34 cellular contexts compared by ENCODE assay signal in genomic region chr1:43140583-43140982, GRCh38. TPM values are rescaled to one million over a fixed set of nuclear protein-coding genes. Genes with fewer than 3 reads are reported as not detected.
A peak's percentile ranks its signal among the peaks of the same experiment; 100 is the strongest.
DNase-seq lines count a peak whose midpoint lies in the region; ATAC-seq, FAIRE-seq and TF ChIP-seq lines count a peak whose summit lies in the region.
"Had no signal": no experiment of that assay in that cellular context is flagged by ENCODE, and none has a peak within 500 bp of the region (broad histone marks: within the 10 kb centered on the region; RNA-seq: fewer than 3 reads in every experiment).

No MANE protein-coding gene starts in this region.

- peaks cover 27% of the 10 kb centered on the region for H3K27me3 Mint-ChIP-seq in activated naive CD8-positive, alpha-beta T cell treated with anti-CD3 and anti-CD28 coated beads, Interleukin-2, amount 10 ng/mL, durations not matched to agents 7 days and 5 days
- H3K27me3 Mint-ChIP-seq in activated naive CD8-positive, alpha-beta T cell treated with anti-CD3 and anti-CD28 coated beads for 36 hours = peaks cover 35% of the 10 kb centered on the region

- DNase-seq in activated naive CD8-positive, alpha-beta T cell treated with anti-CD3 and anti-CD28 coated beads, Interleukin-2, amount 10 ng/mL, durations not matched to agents 7 days and 5 days = no peak
- no peak for DNase-seq in activated naive CD8-positive, alpha-beta T cell treated with anti-CD3 and anti-CD28 coated beads for 36 hours
- DNase-seq in GM12878 (ENCODE audit: low read depth, low spot score) (no peak), K562 (ENCODE audit: extremely low read depth in 1 of 4, low spot score in 3 of 4) (no peak), DMS153 treated with DMSO at 0.1 percent for 48 hours (lab: John Stamatoyannopoulos, UW; ENCODE audit: unreplicated experiment) (no peak)
- DNase-seq: 8988T; ACHN; AML-193; BE2C; C1 segment of cervical spinal cord; Caco-2; Calu3; CD4-positive, alpha-beta memory T cell; CD4-positive, alpha-beta T cell; CD4-positive, CD25-positive, alpha-beta regulatory T cell; CD8-positive, alpha-beta memory T cell; CD8-positive, alpha-beta T cell; COR-L47; DMS 273 treated with DMSO at 0.1 percent for 48 hours; DMS153; DMS53; DMS79; DMS79 treated with DMSO at 0.1 percent for 48 hours; DND-41; EL had no signal

- TF ChIP-seq EP300 in GM12878 (IDR thresholded peaks at IDR 0.05; ENCODE audit: borderline replicate concordance in 1 of 2, control insufficient read depth in 1 of 2, low read depth in 2 of 2, low read length in 2 of 2) = no peak
- TF ChIP-seq EP300 in K562 (IDR thresholded peaks at IDR 0.05; ENCODE audit: low read length) = no peak

- peaks cover 0 to 3% of the 10 kb centered on the region in 2 experiments; a peak in 1 of 4 replicates for H3K27me3 ChIP-seq in GM12878 (replicated peaks in 1 of 2; ENCODE audit: control insufficient read depth in 2 of 2, insufficient read depth in 2 of 2, low read length in 1 of 2)
- H3K27me3 ChIP-seq in K562 (ENCODE audit: control insufficient read depth in 2 of 2, insufficient read depth in 2 of 2, low read length in 2 of 2) = peaks cover 12 to 19% of the 10 kb centered on the region in 2 experiments
- H3K27me3 ChIP-seq: BE2C; BLaER1; BLaER1 treated with 17β-estradiol and CSF1 and Interleukin-3, amounts not matched to agents 10 nM and 100 nM had no signal

- CTCF ChIA-PET in GM12878 (lab: Yijun Ruan, JAX) = no interaction called here
- CTCF ChIA-PET in K562 (lab: Yijun Ruan, JAX; ENCODE audit: low intra/inter-chr PET ratio) = no interaction called here

- POLR2A ChIA-PET in activated naive CD8-positive, alpha-beta T cell treated with anti-CD3 and anti-CD28 coated beads, Interleukin-2, amount 10 ng/mL, durations not matched to agents 7 days and 5 days (lab: Charles Lee) = no interaction called here
- POLR2A ChIA-PET in GM12878 (lab: Charles Lee) (no interaction called here), K562 (lab: Yijun Ruan, JAX) (no interaction called here)

- no peaks in the 10 kb centered on the region for H4K20me1 ChIP-seq in GM12878 (ENCODE audit: control insufficient read depth, insufficient read depth)
- no peaks in the 10 kb centered on the region for H4K20me1 ChIP-seq in K562 (replicated peaks; ENCODE audit: control insufficient read depth, insufficient read depth, low read length)
- H4K20me1 ChIP-seq: BLaER1; BLaER1 treated with 17β-estradiol and CSF1 and Interleukin-3, amounts not matched to agents 10 nM and 100 nM had no signal

- SMC1A ChIA-PET in GM12878 (lab: Charles Lee; ENCODE audit: uncharacterized antibody, unreplicated experiment) = no interaction called here

- no peaks in the 10 kb centered on the region for H3K4me1 Mint-ChIP-seq in activated naive CD8-positive, alpha-beta T cell treated with anti-CD3 and anti-CD28 coated beads, Interleukin-2, amount 10 ng/mL, durations not matched to agents 7 days and 5 days
- H3K4me1 Mint-ChIP-seq in activated naive CD8-positive, alpha-beta T cell treated with anti-CD3 and anti-CD28 coated beads for 36 hours = no peaks in the 10 kb centered on the region
- H3K4me1 Mint-ChIP-seq: B cell; CD4-positive, alpha-beta memory T cell; CD4-positive, CD25-positive, alpha-beta regulatory T cell; CD8-positive, alpha-beta memory T cell had no signal

- H3K36me3 ChIP-seq in GM12878 (ENCODE audit: control insufficient read depth in 2 of 2, insufficient read depth in 2 of 2, low read length in 1 of 2) (no peaks in the 10 kb centered on the region), K562 (ENCODE audit: control insufficient read depth, insufficient read depth, low read length) (no peaks in the 10 kb centered on the region)
- H3K36me3 ChIP-seq: BE2C; BLaER1; BLaER1 treated with 17β-estradiol and CSF1 and Interleukin-3, amounts not matched to agents 10 nM and 100 nM had no signal

- TF ChIP-seq RAD21 in GM12878 (IDR thresholded peaks at IDR 0.05; ENCODE audit: insufficient read depth, low read depth, low read length) (no peak), K562 (CRISPR knock-in tag; conservative IDR thresholded peaks at IDR 0.05 in 1 of 2, IDR thresholded peaks at IDR 0.05 in 1 of 2) (no peak)

- H3K9ac ChIP-seq in GM12878 (ENCODE audit: control insufficient read depth, insufficient read depth, low read length) = no peak overlapping the region
- H3K9ac ChIP-seq in K562 (ENCODE audit: insufficient read depth in 1 of 2, low read depth in 2 of 2, low read length in 2 of 2) = no peak overlapping the region
- H3K9ac ChIP-seq: BLaER1; BLaER1 treated with 17β-estradiol and CSF1 and Interleukin-3, amounts not matched to agents 10 nM and 100 nM had no signal

- H3K36me3 Mint-ChIP-seq in activated naive CD8-positive, alpha-beta T cell treated with anti-CD3 and anti-CD28 coated beads, Interleukin-2, amount 10 ng/mL, durations not matched to agents 7 days and 5 days = no peaks in the 10 kb centered on the region
- H3K36me3 Mint-ChIP-seq in activated naive CD8-positive, alpha-beta T cell treated with anti-CD3 and anti-CD28 coated beads for 36 hours = no peaks in the 10 kb centered on the region
- H3K36me3 Mint-ChIP-seq: CD14-positive monocyte; CD4-positive, alpha-beta memory T cell; CD4-positive, CD25-positive, alpha-beta regulatory T cell; CD8-positive, alpha-beta T cell had no signal

- H3K27ac Mint-ChIP-seq in activated naive CD8-positive, alpha-beta T cell treated with anti-CD3 and anti-CD28 coated beads, Interleukin-2, amount 10 ng/mL, durations not matched to agents 7 days and 5 days = peak overlapping the region; percentile 46
- no peak overlapping the region for H3K27ac Mint-ChIP-seq in activated naive CD8-positive, alpha-beta T cell treated with anti-CD3 and anti-CD28 coated beads for 36 hours
- H3K27ac Mint-ChIP-seq: B cell; CD14-positive monocyte; CD4-positive, alpha-beta memory T cell; CD4-positive, alpha-beta T cell; CD8-positive, alpha-beta memory T cell; CD8-positive, alpha-beta T cell had no signal

- no peak overlapping the region for H3K4me2 ChIP-seq in GM12878 (ENCODE audit: control insufficient read depth, insufficient read depth)
- no peak overlapping the region for H3K4me2 ChIP-seq in K562 (ENCODE audit: insufficient read depth, low read length)
- H3K4me2 ChIP-seq: A549; BLaER1; BLaER1 treated with 17β-estradiol and CSF1 and Interleukin-3, amounts not matched to agents 10 nM and 100 nM had no signal

- in situ Hi-C loops in GM12878 (cut with MboI) (no loop called here), K562 (cut with MboI) (no loop called here)

- no peak overlapping the region for H2AFZ ChIP-seq in GM12878 (ENCODE audit: control insufficient read depth, low read depth, low read length)
- H2AFZ ChIP-seq in K562 (ENCODE audit: low read depth, low read length) = no peak overlapping the region

- H3K9me1 ChIP-seq in K562 (ENCODE audit: control insufficient read depth, insufficient read depth, low read length) = no peaks in the 10 kb centered on the region

- 68% methylated on average over 4 of the region's 4 CpGs for WGBS in GM12878 (ENCODE audit: insufficient coverage, insufficient replicate concordance, low lambda C conversion rate, missing lambda C conversion rate)
- WGBS in K562 (ENCODE audit: insufficient coverage, low coverage, missing lambda C conversion rate) = 17% methylated on average over 4 of the region's 4 CpGs

- no TSS peak for BruUV-seq in GM12878 (replicated peaks; lab: Mats Ljungman, UMichigan)
- no TSS peak for BruUV-seq in K562 (replicated peaks; lab: Mats Ljungman, UMichigan)

- no peak overlapping the region for H3K4me3 ChIP-seq in GM12878
- no peak overlapping the region for H3K4me3 ChIP-seq in K562
- H3K4me3 ChIP-seq: A549; BLaER1; BLaER1 treated with 17β-estradiol and CSF1 and Interleukin-3, amounts not matched to agents 10 nM and 100 nM had no signal

- peaks cover 4% of the 10 kb centered on the region for H3K9me3 Mint-ChIP-seq in activated naive CD8-positive, alpha-beta T cell treated with anti-CD3 and anti-CD28 coated beads, Interleukin-2, amount 10 ng/mL, durations not matched to agents 7 days and 5 days
- peaks cover 1% of the 10 kb centered on the region for H3K9me3 Mint-ChIP-seq in activated naive CD8-positive, alpha-beta T cell treated with anti-CD3 and anti-CD28 coated beads for 36 hours
- H3K9me3 Mint-ChIP-seq: CD4-positive, alpha-beta T cell had no signal

- H3K27ac ChIP-seq in GM12878 (ENCODE audit: control insufficient read depth, insufficient read depth) (no peak overlapping the region), K562 (ENCODE audit: extremely low read depth, low read depth, low read length) (no peak overlapping the region)
- H3K27ac ChIP-seq: 22Rv1; A549; BLaER1; BLaER1 treated with 17β-estradiol and CSF1 and Interleukin-3, amounts not matched to agents 10 nM and 100 nM; C4-2B had no signal

- no peaks in the 10 kb centered on the region for H3K79me2 ChIP-seq in GM12878 (ENCODE audit: control insufficient read depth, insufficient read depth, low read length)
- H3K79me2 ChIP-seq in K562 (ENCODE audit: control insufficient read depth, insufficient read depth, low read length) = no peaks in the 10 kb centered on the region

- FAIRE-seq in GM12878 (lab: Jason Lieb, UNC) (no peak), K562 (lab: Jason Lieb, UNC) (no peak)
- FAIRE-seq: A549, D721Med had no signal

- ATAC-seq in activated naive CD8-positive, alpha-beta T cell treated with anti-CD3 and anti-CD28 coated beads, Interleukin-2, amount 10 ng/mL, durations not matched to agents 7 days and 5 days (ENCODE audit: low read depth) = no peak
- ATAC-seq in GM12878 (no peak), K562 (no peak), GM21367 (IDR thresholded peaks at IDR 0.05; ENCODE audit: unreplicated experiment) (no peak)
- ATAC-seq: A549; CD8-positive, alpha-beta T cell had no signal

- H3K4me3 Mint-ChIP-seq in activated naive CD8-positive, alpha-beta T cell treated with anti-CD3 and anti-CD28 coated beads, Interleukin-2, amount 10 ng/mL, durations not matched to agents 7 days and 5 days = no peak overlapping the region
- no peak overlapping the region for H3K4me3 Mint-ChIP-seq in activated naive CD8-positive, alpha-beta T cell treated with anti-CD3 and anti-CD28 coated beads for 36 hours
- H3K4me3 Mint-ChIP-seq: B cell; CD14-positive monocyte; CD4-positive, alpha-beta memory T cell; CD4-positive, alpha-beta T cell; CD4-positive, CD25-positive, alpha-beta regulatory T cell; CD8-positive, alpha-beta memory T cell; CD8-positive, alpha-beta T cell had no signal

- RAD21 ChIA-PET in GM12878 (lab: Charles Lee; ENCODE audit: unreplicated experiment) = no interaction called here

- no peak for TF ChIP-seq CTCF in GM12878 (IDR thresholded peaks at IDR 0.05 in 2 of 3, conservative IDR thresholded peaks at IDR 0.05 in 1 of 3; ENCODE audit: control insufficient read depth in 2 of 3, extremely low read depth in 1 of 3, insufficient read depth in 1 of 3, low read depth in 3 of 3, low read length in 3 of 3)
- TF ChIP-seq CTCF in K562 (IDR thresholded peaks at IDR 0.05 in 2 of 3, conservative IDR thresholded peaks at IDR 0.05 in 1 of 3; ENCODE audit: insufficient read depth in 2 of 3, low read depth in 1 of 3, low read length in 3 of 3) = no peak

- no peaks in the 10 kb centered on the region for H3K4me1 ChIP-seq in GM12878 (ENCODE audit: control insufficient read depth, insufficient read depth, low read length)
- H3K4me1 ChIP-seq in K562 (replicated peaks in 1 of 2; ENCODE audit: control insufficient read depth in 2 of 2, insufficient read depth in 2 of 2, low read length in 2 of 2) = no peaks in the 10 kb centered on the region; a peak in 1 of 5 replicates
- H3K4me1 ChIP-seq: BE2C, BLaER1, Caco-2 had no signal

- intact Hi-C loops in GM12878 (cut with micrococcal nuclease; ENCODE audit: unreplicated experiment) (no loop called here), K562 (cut with micrococcal nuclease) (no loop called here)

- H3K9me3 ChIP-seq in GM12878 (replicated peaks; ENCODE audit: control insufficient read depth, insufficient read depth, low read length) (no peaks in the 10 kb centered on the region), K562 (replicated peaks; ENCODE audit: control insufficient read depth, insufficient read depth, low read depth, low read length) (no peaks in the 10 kb centered on the region)
- H3K9me3 ChIP-seq: A549, BE2C, BLaER1, Caco-2 had no signal

- no peak for TF ChIP-seq POLR2A in GM12878 (IDR thresholded peaks at IDR 0.05; ENCODE audit: low read depth, low read length)
- TF ChIP-seq POLR2A in K562 (conservative IDR thresholded peaks at IDR 0.05) = no peak

RNA-seq across cellular contexts. Expression of gene EBNA1BP2, which starts 31.5 kb away (rescaled TPM):
- total RNA-seq in activated naive CD8-positive, alpha-beta T cell treated with anti-CD3 and anti-CD28 coated beads, Interleukin-2, amount 10 ng/mL, durations not matched to agents 7 days and 5 days = 10 to 100 TPM; 34.5 to 40.0 TPM
- 100 to 1,000 TPM; 164 to 167 TPM for total RNA-seq in activated naive CD8-positive, alpha-beta T cell treated with anti-CD3 and anti-CD28 coated beads for 36 hours
- total RNA-seq in GM12878 (2013; cell fraction: nucleolus; rRNA removed) = 40.5 and 43.0 TPM in 2 replicates
- 132 and 135 TPM in 2 replicates for total RNA-seq in GM12878 (2014; rRNA removed)
- total RNA-seq in GM12878 (2014; rRNA removed; fragmentation: Illumina TruSeq; extraction: Trizol) = 142 and 156 TPM in 2 replicates
- 97.7 and 104 TPM in 2 replicates for total RNA-seq in GM12878 (2021)
- 34.1 TPM for polyA plus RNA-seq in GM12878 (2011; ENCODE audit: low read depth)
- 66.8 and 71.9 TPM in 2 replicates for polyA plus RNA-seq in GM12878 (2011; rRNA removed)
- polyA plus RNA-seq in GM12878 (2011; cell fraction: cytosol; rRNA removed) = 55.4 and 75.2 TPM in 2 replicates
- 57.8 and 73.0 TPM in 2 replicates for polyA plus RNA-seq in GM12878 (2011; cell fraction: nucleus; rRNA removed)
- polyA plus RNA-seq in GM12878 (2012) = 53.1 and 61.6 TPM in 2 replicates
- 171 and 173 TPM in 2 replicates for polyA plus RNA-seq in GM12878 (2014; fragmentation: Illumina TruSeq; extraction: Trizol)
- polyA plus RNA-seq in GM12878 (2014; fragmentation: Nextera tagmentation; extraction: Ambion mirVana) = 100 to 1,000 TPM in 1 of 2 experiments, 10 to 100 TPM in 1; 57.5 to 114 TPM
- 121 and 131 TPM in 2 replicates for polyA plus RNA-seq in GM12878 (2014; rRNA removed)
- 100 to 1,000 TPM; 275 TPM for polyA plus RNA-seq in GM12878 (2016; fragmentation: Nextera tagmentation; extraction: Ambion mirVana)
- 31.5 and 37.5 TPM in 2 replicates for polyA minus RNA-seq in GM12878 (2011; rRNA and poly(A)+ RNA removed)
- polyA minus RNA-seq in GM12878 (2011; cell fraction: cytosol; rRNA and poly(A)+ RNA removed) = 15.0 and 15.9 TPM in 2 replicates
- polyA minus RNA-seq in GM12878 (2011; cell fraction: nucleus; rRNA and poly(A)+ RNA removed) = 33.1 and 54.8 TPM in 2 replicates
- 94.0 and 95.1 TPM in 2 replicates for total RNA-seq in K562 (2011; cell fraction: chromatin; rRNA removed; ENCODE audit: low replicate concordance)
- 64.3 and 68.4 TPM in 2 replicates for total RNA-seq in K562 (2011; cell fraction: nucleolus; rRNA removed)
- total RNA-seq in K562 (2011; cell fraction: nucleoplasm; rRNA removed) = 71.1 and 80.7 TPM in 2 replicates
- total RNA-seq in K562 (2014; rRNA removed) = 300 and 314 TPM in 2 replicates
- 251 and 264 TPM in 2 replicates for total RNA-seq in K562 (2014; rRNA removed; fragmentation: Illumina TruSeq; extraction: Trizol)
- total RNA-seq in K562 (2015; rRNA removed; fragmentation: Illumina TruSeq; extraction: Trizol) = 262 and 268 TPM in 2 replicates
- 175 and 182 TPM in 2 replicates for total RNA-seq in K562 (2021)
- 74.8 and 102 TPM in 2 replicates for polyA plus RNA-seq in K562 (2011; rRNA removed)
- polyA plus RNA-seq in K562 (2011; cell fraction: cytosol; rRNA removed) = 60.0 and 76.6 TPM in 2 replicates
- 76.3 and 82.2 TPM in 2 replicates for polyA plus RNA-seq in K562 (2011; cell fraction: nucleus; rRNA removed)
- 90.3 and 177 TPM in 2 replicates for polyA plus RNA-seq in K562 (2012)
- 283 and 349 TPM in 2 replicates for polyA plus RNA-seq in K562 (2014; fragmentation: Illumina TruSeq; extraction: Trizol)
- 100 to 1,000 TPM in 1 of 2 experiments, 10 to 100 TPM in 1; 95.2 to 157 TPM for polyA plus RNA-seq in K562 (2014; fragmentation: Nextera tagmentation; extraction: Ambion mirVana)
- polyA plus RNA-seq in K562 (2014; rRNA removed) = 249 and 275 TPM in 2 replicates
- polyA minus RNA-seq in K562 (2011; rRNA and poly(A)+ RNA removed) = 58.1 and 63.4 TPM in 2 replicates
- polyA minus RNA-seq in K562 (2011; cell fraction: cytosol; rRNA and poly(A)+ RNA removed) = 43.2 and 43.7 TPM in 2 replicates
- 52.0 and 75.4 TPM in 2 replicates for polyA minus RNA-seq in K562 (2011; cell fraction: nucleus; rRNA and poly(A)+ RNA removed)

RNA-seq across cellular contexts. Expression of gene CFAP57, which starts 31.5 kb away (rescaled TPM):
- total RNA-seq in activated naive CD8-positive, alpha-beta T cell treated with anti-CD3 and anti-CD28 coated beads, Interleukin-2, amount 10 ng/mL, durations not matched to agents 7 days and 5 days = not detected
- total RNA-seq in activated naive CD8-positive, alpha-beta T cell treated with anti-CD3 and anti-CD28 coated beads for 36 hours = under 1 TPM; 0.32 to 0.35 TPM
- 11.4 and 13.2 TPM in 2 replicates for total RNA-seq in GM12878 (2013; cell fraction: nucleolus; rRNA removed)
- total RNA-seq in GM12878 (2014; rRNA removed) (0.54 and 0.56 TPM in 2 replicates), GM12878 (2014; rRNA removed; fragmentation: Illumina TruSeq; extraction: Trizol) (0.88 and 1.4 TPM in 2 replicates), GM12878 (2021) (0.77 and 1.2 TPM in 2 replicates), K562 (2014; rRNA removed) (not detected in 2 replicates), K562 (2014; rRNA removed; fragmentation: Illumina TruSeq; extraction: Trizol) (0.07 TPM in 1 of 2 replicates, not detected in the other), K562 (2015; rRNA removed; fragmentation: Illumina TruSeq; extraction: Trizol) (0.18 TPM in 1 of 2 replicates, not detected in the other), K562 (2021) (not detected in 2 replicates)
- 1.9 TPM for polyA plus RNA-seq in GM12878 (2011; ENCODE audit: low read depth)
- polyA plus RNA-seq in GM12878 (2011; rRNA removed) (4.8 and 6.2 TPM in 2 replicates), GM12878 (2014; fragmentation: Illumina TruSeq; extraction: Trizol) (1.3 and 1.6 TPM in 2 replicates), GM12878 (2014; fragmentation: Nextera tagmentation; extraction: Ambion mirVana) (under 1 TPM; 0.45 to 0.60 TPM), GM12878 (2014; rRNA removed) (1.0 and 1.3 TPM in 2 replicates), GM12878 (2016; fragmentation: Nextera tagmentation; extraction: Ambion mirVana) (1 to 10 TPM; 1.8 to 2.1 TPM), K562 (2011; rRNA removed) (0.04 TPM in 1 of 2 replicates, not detected in the other), K562 (2014; fragmentation: Illumina TruSeq; extraction: Trizol) (0.22 TPM in 1 of 2 replicates, not detected in the other), K562 (2014; fragmentation: Nextera tagmentation; extraction: Ambion mirVana) (under 1 TPM in 1 of 2 experiments, not detected in 1; 0.07 TPM), K562 (2014; rRNA removed) (0.05 TPM in 1 of 2 replicates, not detected in the other)
- 2.8 and 3.3 TPM in 2 replicates for polyA plus RNA-seq in GM12878 (2011; cell fraction: cytosol; rRNA removed)
- 6.6 and 8.4 TPM in 2 replicates for polyA plus RNA-seq in GM12878 (2011; cell fraction: nucleus; rRNA removed)
- 2.2 and 3.0 TPM in 2 replicates for polyA plus RNA-seq in GM12878 (2012)
- polyA minus RNA-seq in GM12878 (2011; rRNA and poly(A)+ RNA removed) = 5.2 and 6.4 TPM in 2 replicates
- polyA minus RNA-seq in GM12878 (2011; cell fraction: cytosol; rRNA and poly(A)+ RNA removed) = 1.2 and 1.9 TPM in 2 replicates
- polyA minus RNA-seq in GM12878 (2011; cell fraction: nucleus; rRNA and poly(A)+ RNA removed) = 3.0 and 4.8 TPM in 2 replicates
- 0.30 TPM in 1 of 2 replicates, not detected in the other for total RNA-seq in K562 (2011; cell fraction: chromatin; rRNA removed; ENCODE audit: low replicate concordance)
- total RNA-seq in K562 (2011; cell fraction: nucleolus; rRNA removed) = not detected in 2 replicates
- total RNA-seq in K562 (2011; cell fraction: nucleoplasm; rRNA removed) = not detected in 2 replicates
- polyA plus RNA-seq in K562 (2011; cell fraction: cytosol; rRNA removed) = 0.01 and 0.09 TPM in 2 replicates
- 0.14 TPM in 1 of 2 replicates, not detected in the other for polyA plus RNA-seq in K562 (2011; cell fraction: nucleus; rRNA removed)
- polyA plus RNA-seq in K562 (2012) = 0.03 and 0.18 TPM in 2 replicates
- 0.27 TPM in 1 of 2 replicates, not detected in the other for polyA minus RNA-seq in K562 (2011; rRNA and poly(A)+ RNA removed)
- not detected in 2 replicates for polyA minus RNA-seq in K562 (2011; cell fraction: cytosol; rRNA and poly(A)+ RNA removed)
- polyA minus RNA-seq in K562 (2011; cell fraction: nucleus; rRNA and poly(A)+ RNA removed) = not detected in 2 replicates
- total RNA-seq: CD4-positive, alpha-beta memory T cell; CD4-positive, alpha-beta T cell; CD4-positive, CD25-positive, alpha-beta regulatory T cell; CD8-positive, alpha-beta T cell had no signal
- polyA plus RNA-seq: CD8-positive, alpha-beta memory T cell had no signal
